ENCODE assay signal across 35 cellular contexts in the genomic region with DNA sequence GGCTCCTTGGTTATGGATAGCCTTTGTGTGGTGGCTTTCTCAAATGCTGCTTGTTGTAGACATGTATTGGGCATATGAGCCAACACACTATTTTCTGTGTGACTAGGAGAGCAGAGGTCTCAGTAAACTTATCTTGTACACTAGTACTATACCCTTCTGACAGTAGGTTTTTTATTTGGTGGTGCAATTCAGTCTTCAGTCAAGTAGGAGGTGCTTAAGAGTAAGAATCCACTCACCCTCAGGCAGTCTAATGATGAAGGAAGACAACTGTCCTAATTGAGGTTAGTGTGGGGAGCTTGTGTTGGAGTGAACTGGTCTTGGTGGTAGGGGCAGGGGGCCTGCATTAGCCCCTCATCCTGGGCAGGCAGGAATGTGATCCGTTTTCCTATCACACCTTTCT.
"Had no signal": no experiment of that assay in that cellular context is flagged by ENCODE, and none has a peak within 500 bp of the region (broad histone marks: within the 10 kb centered on the region; RNA-seq: fewer than 3 reads in every experiment).

No MANE protein-coding gene starts in this region.

- H3K27me3 Mint-ChIP-seq: activated CD4-positive, alpha-beta memory T cell treated with anti-CD3 and anti-CD28 coated beads, Interleukin-2, amount 10 ng/mL, durations not matched to agents 7 days and 5 days; brain had no signal

- H3K27ac ChIP-seq: ascending aorta, breast epithelium, VCaP had no signal

- H3K4me3 Mint-ChIP-seq: activated CD4-positive, alpha-beta memory T cell treated with anti-CD3 and anti-CD28 coated beads, Interleukin-2, amount 10 ng/mL, durations not matched to agents 7 days and 5 days; activated CD4-positive, alpha-beta T cell treated with anti-CD3 and anti-CD28 coated beads for 36 hours; activated CD4-positive, alpha-beta T cell treated with anti-CD3 and anti-CD28 coated beads, Interleukin-2, amount 10 ng/mL, durations not matched to agents 7 days and 5 days; activated CD8-positive, alpha-beta memory T cell treated with anti-CD3 and anti-CD28 coated beads, Interleukin-2, amount 10 ng/mL, durations not matched to agents 7 days and 5 days; activated CD8-positive, alpha-beta T cell treated with anti-CD3 and anti-CD28 coated beads, Interleukin-2, amount 10 ng/mL, durations not matched to agents 7 days and 5 days; activated naive CD4-positive, alpha-beta T cell treated with anti-CD3 and anti-CD28 coated beads, Interleukin-2, amount 10 ng/mL, durations not matched to agents 7 days and 5 days; activated naive CD4-positive, alpha-beta T cell treated with anti-CD3 and anti-CD28 coated beads, Interleukin-2, amount 50 U/mL, for 24 hours; activated naive CD8-positive, alpha-beta T cell; activated naive CD8-positive, alpha-beta T cell treated with anti-CD3 and anti-CD28 coated beads, Interleukin-2, amount 10 ng/mL, durations not matched to agents 7 days and 5 days; activated naive CD8-positive, alpha-beta T cell treated with anti-CD3 and anti-CD28 coated beads, Interleukin-2, amount 50 U/mL, for 24 hours; activated T-cell treated with anti-CD3 and anti-CD28 coated beads, Interleukin-2, amount 50 U/mL, for 24 hours; brain; T-helper 1 cell treated with Interleukin-12 subunit alpha and Interleukin-12 subunit beta and Interleukin-4 antibody, amounts not matched to agents 30 μg/mL and 1 μg/mL, for 36 hours; T-helper 2 cell treated with Interferon-gamma antibody and Interleukin-4, amounts not matched to agents 5 μg/mL and 100 μg/mL, for 36 hours had no signal

- H3K4me1 ChIP-seq: ascending aorta, breast epithelium had no signal

- DNase-seq: activated CD4-positive, alpha-beta memory T cell treated with anti-CD3 and anti-CD28 coated beads, Interleukin-2, amount 10 ng/mL, durations not matched to agents 7 days and 5 days; activated CD4-positive, alpha-beta T cell treated with anti-CD3 and anti-CD28 coated beads for 1 hour; activated CD4-positive, alpha-beta T cell treated with anti-CD3 and anti-CD28 coated beads for 36 hours; activated CD4-positive, alpha-beta T cell treated with anti-CD3 and anti-CD28 coated beads for 48 hours; activated CD4-positive, alpha-beta T cell treated with anti-CD3 and anti-CD28 coated beads, Interleukin-2, amount 10 ng/mL, durations not matched to agents 7 days and 5 days; activated CD4-positive, alpha-beta T cell treated with anti-CD3 and anti-CD28 coated beads, Interleukin-2, amount 50 U/mL, for 48 hours; activated CD4-positive, CD25-positive, alpha-beta regulatory T cell; activated CD8-positive, alpha-beta memory T cell treated with anti-CD3 and anti-CD28 coated beads for 24 hours; activated CD8-positive, alpha-beta memory T cell treated with anti-CD3 and anti-CD28 coated beads, Interleukin-2, amount 10 ng/mL, durations not matched to agents 7 days and 5 days; activated CD8-positive, alpha-beta memory T cell treated with anti-CD3 and anti-CD28 coated beads, Interleukin-2, amount 50 U/mL, for 48 hours; activated CD8-positive, alpha-beta T cell treated with anti-CD3 and anti-CD28 coated beads, Interleukin-2, amount 10 ng/mL, durations not matched to agents 7 days and 5 days; activated effector memory CD4-positive, alpha-beta T cell treated with Interleukin-2 at 50 U/mL for 16 hours; activated gamma-delta T cell; activated naive CD4-positive, alpha-beta T cell treated with anti-CD3 and anti-CD28 coated beads, Interleukin-2, amount 10 ng/mL, durations not matched to agents 7 days and 5 days; activated naive CD4-positive, alpha-beta T cell treated with Interleukin-2 at 50 U/mL for 16 hours; activated naive CD8-positive, alpha-beta T cell treated with anti-CD3 and anti-CD28 coated beads, Interleukin-2, amount 10 ng/mL, durations not matched to agents 7 days and 5 days; activated naive CD8-positive, alpha-beta T cell treated with anti-CD3 and anti-CD28 coated beads, Interleukin-2, amount 50 U/mL, for 24 hours; activated T-cell treated with anti-CD3 and anti-CD28 coated beads, Interleukin-2, amount 50 U/mL, for 24 hours; activated T-cell treated with anti-CD3 and anti-CD28 coated beads, Interleukin-2, amount 50 U/mL, for 48 hours; amygdala; anterior cingulate cortex; central memory CD4-positive, alpha-beta T cell; T-helper 1 cell; T-helper 2 cell; T-helper 9 cell had no signal

- ATAC-seq: activated CD4-positive, alpha-beta T cell treated with anti-CD3 and anti-CD28 coated beads for 36 hours; activated CD4-positive, CD25-positive, alpha-beta regulatory T cell treated with anti-CD3 and anti-CD28 coated beads, Interleukin-2, amount 50 U/mL, for 24 hours; activated CD8-positive, alpha-beta memory T cell treated with anti-CD3 and anti-CD28 coated beads, Interleukin-2, amount 10 ng/mL, durations not matched to agents 7 days and 5 days; activated CD8-positive, alpha-beta T cell treated with anti-CD3 and anti-CD28 coated beads, Interleukin-2, amount 10 ng/mL, durations not matched to agents 7 days and 5 days; activated naive CD8-positive, alpha-beta T cell treated with anti-CD3 and anti-CD28 coated beads, Interleukin-2, amount 50 U/mL, for 24 hours had no signal

- H3K36me3 Mint-ChIP-seq: activated CD8-positive, alpha-beta memory T cell treated with anti-CD3 and anti-CD28 coated beads, Interleukin-2, amount 10 ng/mL, durations not matched to agents 7 days and 5 days; activated naive CD4-positive, alpha-beta T cell treated with anti-CD3 and anti-CD28 coated beads, Interleukin-2, amount 10 ng/mL, durations not matched to agents 7 days and 5 days; activated naive CD4-positive, alpha-beta T cell treated with anti-CD3 and anti-CD28 coated beads, Interleukin-2, amount 50 U/mL, for 24 hours; activated naive CD8-positive, alpha-beta T cell treated with anti-CD3 and anti-CD28 coated beads, Interleukin-2, amount 10 ng/mL, durations not matched to agents 7 days and 5 days had no signal

- H3K36me3 ChIP-seq: ascending aorta, breast epithelium had no signal

- H3K4me3 ChIP-seq: ascending aorta, breast epithelium had no signal

- H3K4me1 Mint-ChIP-seq: activated CD4-positive, alpha-beta memory T cell treated with anti-CD3 and anti-CD28 coated beads, Interleukin-2, amount 10 ng/mL, durations not matched to agents 7 days and 5 days; activated CD4-positive, alpha-beta T cell treated with anti-CD3 and anti-CD28 coated beads for 36 hours; activated CD4-positive, alpha-beta T cell treated with anti-CD3 and anti-CD28 coated beads, Interleukin-2, amount 10 ng/mL, durations not matched to agents 7 days and 5 days; activated CD8-positive, alpha-beta memory T cell treated with anti-CD3 and anti-CD28 coated beads, Interleukin-2, amount 10 ng/mL, durations not matched to agents 7 days and 5 days; activated naive CD4-positive, alpha-beta T cell treated with anti-CD3 and anti-CD28 coated beads, Interleukin-2, amount 10 ng/mL, durations not matched to agents 7 days and 5 days; activated naive CD4-positive, alpha-beta T cell treated with anti-CD3 and anti-CD28 coated beads, Interleukin-2, amount 50 U/mL, for 24 hours; activated naive CD8-positive, alpha-beta T cell treated with anti-CD3 and anti-CD28 coated beads, Interleukin-2, amount 10 ng/mL, durations not matched to agents 7 days and 5 days; activated naive CD8-positive, alpha-beta T cell treated with anti-CD3 and anti-CD28 coated beads, Interleukin-2, amount 50 U/mL, for 24 hours; brain had no signal

- H3K9me3 Mint-ChIP-seq: activated CD4-positive, alpha-beta memory T cell treated with anti-CD3 and anti-CD28 coated beads, Interleukin-2, amount 10 ng/mL, durations not matched to agents 7 days and 5 days; activated CD4-positive, alpha-beta T cell treated with anti-CD3 and anti-CD28 coated beads, Interleukin-2, amount 10 ng/mL, durations not matched to agents 7 days and 5 days; activated naive CD4-positive, alpha-beta T cell treated with anti-CD3 and anti-CD28 coated beads, Interleukin-2, amount 10 ng/mL, durations not matched to agents 7 days and 5 days; activated naive CD4-positive, alpha-beta T cell treated with anti-CD3 and anti-CD28 coated beads, Interleukin-2, amount 50 U/mL, for 24 hours; activated naive CD8-positive, alpha-beta T cell treated with anti-CD3 and anti-CD28 coated beads, Interleukin-2, amount 10 ng/mL, durations not matched to agents 7 days and 5 days had no signal

- H3K27ac Mint-ChIP-seq: activated CD4-positive, alpha-beta memory T cell treated with anti-CD3 and anti-CD28 coated beads, Interleukin-2, amount 10 ng/mL, durations not matched to agents 7 days and 5 days; activated CD4-positive, alpha-beta T cell treated with anti-CD3 and anti-CD28 coated beads for 36 hours; activated CD4-positive, alpha-beta T cell treated with anti-CD3 and anti-CD28 coated beads, Interleukin-2, amount 10 ng/mL, durations not matched to agents 7 days and 5 days; activated CD8-positive, alpha-beta memory T cell treated with anti-CD3 and anti-CD28 coated beads, Interleukin-2, amount 10 ng/mL, durations not matched to agents 7 days and 5 days; activated CD8-positive, alpha-beta T cell treated with anti-CD3 and anti-CD28 coated beads, Interleukin-2, amount 10 ng/mL, durations not matched to agents 7 days and 5 days; activated naive CD4-positive, alpha-beta T cell treated with anti-CD3 and anti-CD28 coated beads, Interleukin-2, amount 10 ng/mL, durations not matched to agents 7 days and 5 days; activated naive CD4-positive, alpha-beta T cell treated with anti-CD3 and anti-CD28 coated beads, Interleukin-2, amount 50 U/mL, for 24 hours; activated naive CD8-positive, alpha-beta T cell; activated naive CD8-positive, alpha-beta T cell treated with anti-CD3 and anti-CD28 coated beads, Interleukin-2, amount 10 ng/mL, durations not matched to agents 7 days and 5 days; activated naive CD8-positive, alpha-beta T cell treated with anti-CD3 and anti-CD28 coated beads, Interleukin-2, amount 50 U/mL, for 24 hours; activated T-cell treated with anti-CD3 and anti-CD28 coated beads, Interleukin-2, amount 50 U/mL, for 24 hours; activated T-helper 2 cell treated with anti-CD3 and anti-CD28 coated beads, Interferon-gamma antibody, Interleukin-2, Interleukin-4, amounts not matched to agents 10 μg/mL and 5 μg/mL and 100 μg/mL, durations not matched to agents 14 hours and 24 hours and 36 hours; brain; T-helper 1 cell treated with Interleukin-12 subunit alpha and Interleukin-12 subunit beta and Interleukin-4 antibody, amounts not matched to agents 30 μg/mL and 1 μg/mL, for 36 hours; T-helper 2 cell treated with Interferon-gamma antibody and Interleukin-4, amounts not matched to agents 5 μg/mL and 100 μg/mL, for 36 hours had no signal

- H3K27me3 ChIP-seq: ascending aorta, breast epithelium had no signal
